11 cellular contexts compared by ENCODE assay signal in genomic region chr16:48537275-48537674, GRCh38.
DNase-seq lines count a peak whose midpoint lies in the region; ATAC-seq and TF ChIP-seq lines count a peak whose summit lies in the region.
"Had no signal": no experiment of that assay in that cellular context is flagged by ENCODE, and none has a peak within 500 bp of the region (broad histone marks: within the 10 kb centered on the region; RNA-seq: fewer than 3 reads in every experiment).

No MANE protein-coding gene starts in this region.

- CTCF ChIA-PET in activated CD4-positive, alpha-beta T cell treated with anti-CD3 and anti-CD28 coated beads for 36 hours (lab: Charles Lee): interaction anchor here (0.8 to 1.6 kb wide), 3 partner anchors 86 to 302 kb away, joined by 3 to 6 read pairs (median 4); no protein-coding TSS in a partner anchor

- TF ChIP-seq POLR2A in adrenal gland (IDR thresholded peaks at IDR 0.05): no peak
- no peak for TF ChIP-seq POLR2A in body of pancreas (IDR thresholded peaks at IDR 0.05)

- peak overlapping the region in 3 of 5 donors; percentile 36 to 80 (median 73) for H3K27ac ChIP-seq in adrenal gland
- H3K27ac ChIP-seq in thoracic aorta: peak overlapping the region; percentile 78 to 85
- H3K27ac ChIP-seq in body of pancreas: peak overlapping the region in 2 of 4 donors; percentile 18 to 62

- H3K27me3 ChIP-seq in adrenal gland: no peaks in the 10 kb centered on the region
- H3K27me3 ChIP-seq in thoracic aorta (replicated peaks; ENCODE audit: insufficient read depth): no peaks in the 10 kb centered on the region
- H3K27me3 ChIP-seq in body of pancreas: no peaks in the 10 kb centered on the region

- peak overlapping the region; percentile 58 for H3K27ac Mint-ChIP-seq in activated CD4-positive, alpha-beta T cell treated with anti-CD3 and anti-CD28 coated beads for 36 hours

- no peaks in the 10 kb centered on the region for H3K9me3 ChIP-seq in adrenal gland (replicated peaks in 1 of 3)
- no peaks in the 10 kb centered on the region for H3K9me3 ChIP-seq in thoracic aorta
- no peaks in the 10 kb centered on the region for H3K9me3 ChIP-seq in body of pancreas

- H3K9me3 Mint-ChIP-seq in activated CD4-positive, alpha-beta T cell treated with anti-CD3 and anti-CD28 coated beads for 36 hours (ENCODE audit: low read depth): no peaks in the 10 kb centered on the region

- TF ChIP-seq CTCF in adrenal gland (IDR thresholded peaks at IDR 0.05) (peak in 1 of 6 experiments; percentile 7), thoracic aorta (IDR thresholded peaks at IDR 0.05) (no peak), body of pancreas (IDR thresholded peaks at IDR 0.05) (peak in 1 of 7 experiments; percentile 5)

- peaks cover 16% of the 10 kb centered on the region for H3K4me1 Mint-ChIP-seq in activated CD4-positive, alpha-beta T cell treated with anti-CD3 and anti-CD28 coated beads for 36 hours

- peak; percentile 29 for ATAC-seq in activated CD4-positive, alpha-beta T cell treated with anti-CD3 and anti-CD28 coated beads for 36 hours
- ATAC-seq in thoracic aorta (ENCODE audit: insufficient number of reproducible peaks, low FRiP score, low read depth) (no peak), body of pancreas (no peak)

- peaks cover 0 to 31% of the 10 kb centered on the region in 2 donors for H3K4me1 ChIP-seq in adrenal gland (replicated peaks in 1 of 2)
- H3K4me1 ChIP-seq in thoracic aorta (ENCODE audit: control insufficient read depth in 1 of 2, low read depth in 2 of 2): peaks cover 25 to 36% of the 10 kb centered on the region in 2 donors
- peaks cover 14% of the 10 kb centered on the region for H3K4me1 ChIP-seq in body of pancreas

- WGBS in adrenal gland, 4 donors: 67 to 90% (median 77%) methylated on average over 3 to 8 of the region's 8 CpGs
- 68 to 86% methylated on average over 5 to 8 of the region's 8 CpGs for WGBS in body of pancreas, 2 donors

- POLR2A ChIA-PET in activated CD4-positive, alpha-beta T cell treated with anti-CD3 and anti-CD28 coated beads for 36 hours (lab: Charles Lee): interaction anchor here (0.6 kb wide), 1 partner anchor 67 kb away, joined by 5 read pairs; no protein-coding TSS in a partner anchor

- H3K4me3 Mint-ChIP-seq in activated CD4-positive, alpha-beta T cell treated with anti-CD3 and anti-CD28 coated beads for 36 hours: no peak overlapping the region

- H3K4me3 ChIP-seq in adrenal gland (no peak overlapping the region), thoracic aorta (no peak overlapping the region), body of pancreas (no peak overlapping the region)

- H3K36me3 ChIP-seq in adrenal gland (replicated peaks in 1 of 2) (peaks cover 0 to 13% of the 10 kb centered on the region in 2 donors), thoracic aorta (peaks cover 7% of the 10 kb centered on the region), body of pancreas (replicated peaks in 1 of 2; ENCODE audit: insufficient read depth in 1 of 2, low read depth in 2 of 2) (peaks cover 0 to 6% of the 10 kb centered on the region in 2 donors)

- peaks cover 2% of the 10 kb centered on the region for H3K36me3 Mint-ChIP-seq in activated CD4-positive, alpha-beta T cell treated with anti-CD3 and anti-CD28 coated beads for 36 hours (ENCODE audit: low read depth)

- DNase-seq in activated CD4-positive, alpha-beta T cell treated with anti-CD3 and anti-CD28 coated beads for 36 hours: no peak
- no peak for DNase-seq in activated CD4-positive, alpha-beta T cell treated with anti-CD3 and anti-CD28 coated beads for 4 hours
- DNase-seq in adrenal gland: peak in 3 of 7 donors; percentile 24 to 43 (median 41)
- peak; percentile 37 for DNase-seq in medulla oblongata (ENCODE audit: extremely low spot score)
- DNase-seq in thoracic aorta (ENCODE audit: low spot score): no peak
- no peak for DNase-seq in cortex of kidney (lab: John Stamatoyannopoulos, UW)
- DNase-seq in body of pancreas: no peak
- DNase-seq in NCI-H1436 treated with DMSO at 0.1 percent for 48 hours (lab: John Stamatoyannopoulos, UW): no peak
- DNase-seq: activated CD4-positive, CD25-positive, alpha-beta regulatory T cell treated with anti-CD3 and anti-CD28 coated beads, Interleukin-2, amount 50 U/mL, for 72 hours; effector CD8-positive, alpha-beta T cell; NCI-H524 treated with DMSO at 0.1 percent for 48 hours had no signal

- intact Hi-C loops in activated CD4-positive, alpha-beta T cell treated with anti-CD3 and anti-CD28 coated beads for 36 hours (cut with DNase I, micrococcal nuclease): loop anchor here in 1 of 2 experiments (5.0 kb wide), 1 partner anchor 85 kb away; no protein-coding TSS in a partner anchor
- intact Hi-C loops in adrenal gland (cut with DNase I): no loop called here
- intact Hi-C loops in body of pancreas (cut with DNase I): no loop called here

- no peaks in the 10 kb centered on the region for H3K27me3 Mint-ChIP-seq in activated CD4-positive, alpha-beta T cell treated with anti-CD3 and anti-CD28 coated beads for 36 hours
